Comparison of ENCODE assay signal across 8 cellular contexts in the genomic region with DNA sequence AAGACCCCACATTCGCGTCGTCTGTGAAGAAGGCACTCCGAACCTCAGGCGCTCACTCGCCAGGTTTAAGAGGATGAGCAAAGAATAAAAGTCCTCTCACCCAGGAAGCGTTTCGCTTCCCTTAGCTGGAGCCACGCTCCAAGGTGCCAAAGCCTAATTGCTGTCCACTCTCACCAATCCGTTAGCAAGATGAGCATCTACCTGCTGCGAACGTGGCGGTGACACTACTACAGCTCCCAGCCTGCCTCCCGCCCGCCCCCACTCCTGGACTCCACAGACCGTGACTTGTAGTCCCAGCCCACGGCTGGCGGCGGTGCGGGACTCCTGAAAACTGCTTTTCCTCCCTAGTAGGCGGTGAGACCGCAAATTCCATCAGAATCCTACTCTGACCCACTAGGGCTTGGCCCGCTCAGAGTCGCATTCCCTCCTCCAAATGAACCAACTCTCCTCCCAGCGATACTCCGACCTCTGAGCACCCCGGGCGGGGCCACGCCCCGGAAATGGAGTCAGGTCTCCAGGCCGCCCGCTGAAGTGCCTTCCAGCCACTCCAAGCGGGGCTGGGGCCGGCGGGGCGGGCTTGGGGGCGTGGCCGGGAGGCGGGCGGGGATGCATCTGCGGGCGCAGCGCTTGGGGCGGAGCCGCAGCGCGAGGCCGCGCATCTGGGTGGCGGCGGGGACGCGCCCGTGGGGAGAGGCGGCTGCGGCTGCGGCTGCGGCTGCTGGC. TPM values are rescaled to one million over a fixed set of nuclear protein-coding genes. Genes with fewer than 3 reads are reported as not detected.
DNase-seq lines count a peak whose midpoint lies in the region; ATAC-seq and TF ChIP-seq lines count a peak whose summit lies in the region.

No MANE protein-coding gene starts in this region.

- no peak for TF ChIP-seq CTCF in choroid plexus epithelial cell (conservative IDR thresholded peaks at IDR 0.05; ENCODE audit: low read depth, low read length)

- peaks cover 22% of the 10 kb centered on the region for H3K4me1 ChIP-seq in BLaER1

- H4K20me1 ChIP-seq in BLaER1: peaks cover 30% of the 10 kb centered on the region

- H3K9me3 ChIP-seq in BLaER1: peaks cover 9% of the 10 kb centered on the region; the same call in 1 of the 2 replicates

- no peaks in the 10 kb centered on the region for H3K27me3 ChIP-seq in BLaER1
- no peaks in the 10 kb centered on the region for H3K27me3 ChIP-seq in layer of hippocampus (ENCODE audit: control insufficient read depth, insufficient read depth, low read length)

- H3K4me1 Mint-ChIP-seq in activated CD4-positive, alpha-beta T cell treated with anti-CD3 and anti-CD28 coated beads for 36 hours: peaks cover 9% of the 10 kb centered on the region

- DNase-seq in NCI-H510A treated with DMSO at 0.1 percent for 48 hours (lab: John Stamatoyannopoulos, UW): peak; percentile 86
- peak; percentile 99 for DNase-seq in activated CD4-positive, alpha-beta T cell treated with anti-CD3 and anti-CD28 coated beads for 36 hours
- peak; percentile 97 for DNase-seq in choroid plexus epithelial cell (ENCODE audit: low read depth)
- peak; percentile 88 to 98 for DNase-seq in stimulated activated CD4-positive, alpha-beta T cell treated with anti-CD3 and anti-CD28 coated beads, Interleukin-1b, Interleukin-23, amount 100 ng/mL, for 1 hour (ENCODE audit: low read depth in 2 of 2)

- H3K27ac Mint-ChIP-seq in activated CD4-positive, alpha-beta T cell treated with anti-CD3 and anti-CD28 coated beads for 36 hours: peak overlapping the region; percentile 91

- POLR2A ChIA-PET in activated CD4-positive, alpha-beta T cell treated with anti-CD3 and anti-CD28 coated beads for 36 hours (lab: Charles Lee): interaction anchor here (0.5 kb wide), 1 partner anchor 66 kb away, joined by 3 read pairs; no protein-coding TSS in a partner anchor

- H3K4me2 ChIP-seq in BLaER1: peak overlapping the region; percentile 71

- no peaks in the 10 kb centered on the region for H3K27me3 Mint-ChIP-seq in activated CD4-positive, alpha-beta T cell treated with anti-CD3 and anti-CD28 coated beads for 36 hours

- H3K4me3 Mint-ChIP-seq in activated CD4-positive, alpha-beta T cell treated with anti-CD3 and anti-CD28 coated beads for 36 hours: peak overlapping the region; percentile 95

- H3K4me3 ChIP-seq in BLaER1 (peak overlapping the region; percentile 75), choroid plexus epithelial cell (ENCODE audit: low read depth, low read length) (peak overlapping the region; percentile 92)

- CTCF ChIA-PET in activated CD4-positive, alpha-beta T cell treated with anti-CD3 and anti-CD28 coated beads for 36 hours (lab: Charles Lee): interaction anchor here (1.2 kb wide), 1 partner anchor 9 kb away, joined by 3 read pairs; no protein-coding TSS in a partner anchor

- intact Hi-C loops in activated CD4-positive, alpha-beta T cell treated with anti-CD3 and anti-CD28 coated beads for 36 hours (cut with DNase I, micrococcal nuclease): loop anchor here (1.0 to 5.0 kb wide), 11 partner anchors 119 to 414 kb away; a partner anchor contains a TSS

- no peaks in the 10 kb centered on the region for H3K36me3 ChIP-seq in BLaER1

- no peaks in the 10 kb centered on the region for H3K9me3 Mint-ChIP-seq in activated CD4-positive, alpha-beta T cell treated with anti-CD3 and anti-CD28 coated beads for 36 hours (ENCODE audit: low read depth)

- H3K9ac ChIP-seq in BLaER1: peak overlapping the region; percentile 75

- no peaks in the 10 kb centered on the region for H3K36me3 Mint-ChIP-seq in activated CD4-positive, alpha-beta T cell treated with anti-CD3 and anti-CD28 coated beads for 36 hours (ENCODE audit: low read depth)

- ATAC-seq in GM19324 (IDR thresholded peaks at IDR 0.05; ENCODE audit: low FRiP score, unreplicated experiment): peak; percentile 97
- peak; percentile 92 for ATAC-seq in HG03457 (IDR thresholded peaks at IDR 0.05; ENCODE audit: unreplicated experiment)
- peak; percentile 96 for ATAC-seq in activated CD4-positive, alpha-beta T cell treated with anti-CD3 and anti-CD28 coated beads for 36 hours

- H3K27ac ChIP-seq in BLaER1 (peak overlapping the region; percentile 65; the same call in 1 of the 2 replicates), layer of hippocampus (ENCODE audit: low read depth, low read length) (peak overlapping the region; percentile 90)

RNA-seq across cellular contexts. Expression of a gene that starts 0.5 kb away (rescaled TPM):
- total RNA-seq in activated CD4-positive, alpha-beta T cell treated with anti-CD3 and anti-CD28 coated beads for 36 hours: 10 to 100 TPM in 1 of 2 experiments, 1 to 10 TPM in 1; 8.5 to 12.0 TPM

Comparison
In these comparisons a context has a peak if more than half of its experiments do, and no peak if none do; other contexts are left out.
1. Peak in every context shown above with its lines: DNase-seq, ATAC-seq, H3K4me3 ChIP-seq and H3K27ac ChIP-seq.